Comparison of ENCODE assay signal across 1 cellular context in the genomic region with DNA sequence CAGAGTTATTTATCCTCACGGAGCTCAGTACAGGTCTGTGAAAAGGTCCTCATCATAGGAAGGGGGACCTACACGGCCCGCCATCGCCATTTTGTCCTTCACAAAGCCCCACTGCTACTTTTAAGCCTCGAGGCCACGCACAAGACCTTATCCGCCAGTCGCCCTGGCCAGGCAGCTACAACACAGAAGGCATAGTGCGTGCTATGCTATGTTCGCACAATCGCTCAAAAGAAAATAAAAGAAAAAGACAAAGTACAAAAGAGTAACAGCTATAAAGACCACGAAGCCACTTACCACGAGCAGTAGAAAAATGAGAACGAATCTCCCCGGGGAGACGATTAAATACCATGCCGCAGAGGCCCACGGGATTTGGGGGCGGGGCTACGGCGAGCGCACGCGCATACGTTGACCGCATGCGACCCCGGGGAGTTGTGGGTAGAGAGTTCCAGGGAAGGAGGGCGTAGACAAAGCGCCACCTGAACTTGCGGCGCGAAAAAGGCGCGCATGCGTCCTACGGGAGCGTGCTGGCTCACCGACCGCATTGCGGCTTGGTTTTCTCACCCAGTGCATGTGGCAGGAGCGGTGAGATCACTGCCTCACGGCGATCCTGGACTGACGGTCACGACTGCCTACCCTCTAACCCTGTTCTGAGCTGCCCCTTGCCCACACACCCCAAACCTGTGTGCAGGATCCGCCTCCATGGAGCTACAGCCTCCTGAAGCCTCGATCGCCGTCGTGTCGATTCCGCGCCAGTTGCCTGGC.
TF ChIP-seq lines count a peak whose summit lies in the region.

No MANE protein-coding gene starts in this region.

TF ChIP-seq in K562, 482 proteins besides CTCF, POLR2A, EP300 and RAD21 (continues in another document):
- peak; percentile 84; the same call in 1 of the 2 replicates for TF ChIP-seq KAT7 (CRISPR knock-in tag; IDR thresholded peaks at IDR 0.05; ENCODE audit: borderline replicate concordance)
- TF ChIP-seq NFE2 (IDR thresholded peaks at IDR 0.05; ENCODE audit: low read depth), result peak; percentile 16; the same call in 1 of the 2 replicates
- no peak; the same call in 1 of the 2 replicates for TF ChIP-seq NR3C1 (CRISPR knock-in tag; IDR thresholded peaks at IDR 0.05)
- no peak for TF ChIP-seq MAFF (IDR thresholded peaks at IDR 0.05; ENCODE audit: low read length)
- TF ChIP-seq, protein P1, sequence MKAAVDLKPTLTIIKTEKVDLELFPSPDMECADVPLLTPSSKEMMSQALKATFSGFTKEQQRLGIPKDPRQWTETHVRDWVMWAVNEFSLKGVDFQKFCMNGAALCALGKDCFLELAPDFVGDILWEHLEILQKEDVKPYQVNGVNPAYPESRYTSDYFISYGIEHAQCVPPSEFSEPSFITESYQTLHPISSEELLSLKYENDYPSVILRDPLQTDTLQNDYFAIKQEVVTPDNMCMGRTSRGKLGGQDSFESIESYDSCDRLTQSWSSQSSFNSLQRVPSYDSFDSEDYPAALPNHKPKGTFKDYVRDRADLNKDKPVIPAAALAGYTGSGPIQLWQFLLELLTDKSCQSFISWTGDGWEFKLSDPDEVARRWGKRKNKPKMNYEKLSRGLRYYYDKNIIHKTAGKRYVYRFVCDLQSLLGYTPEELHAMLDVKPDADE (conservative IDR thresholded peaks at IDR 0.05; ENCODE audit: control insufficient read depth, low read depth, low read length), result peak; percentile 76
- TF ChIP-seq SETDB1 (IDR thresholded peaks at IDR 0.05; ENCODE audit: low read length), result peak; percentile 76
- no peak for TF ChIP-seq ZNF778 (CRISPR knock-in tag; IDR thresholded peaks at IDR 0.05)
- TF ChIP-seq, protein P2, sequence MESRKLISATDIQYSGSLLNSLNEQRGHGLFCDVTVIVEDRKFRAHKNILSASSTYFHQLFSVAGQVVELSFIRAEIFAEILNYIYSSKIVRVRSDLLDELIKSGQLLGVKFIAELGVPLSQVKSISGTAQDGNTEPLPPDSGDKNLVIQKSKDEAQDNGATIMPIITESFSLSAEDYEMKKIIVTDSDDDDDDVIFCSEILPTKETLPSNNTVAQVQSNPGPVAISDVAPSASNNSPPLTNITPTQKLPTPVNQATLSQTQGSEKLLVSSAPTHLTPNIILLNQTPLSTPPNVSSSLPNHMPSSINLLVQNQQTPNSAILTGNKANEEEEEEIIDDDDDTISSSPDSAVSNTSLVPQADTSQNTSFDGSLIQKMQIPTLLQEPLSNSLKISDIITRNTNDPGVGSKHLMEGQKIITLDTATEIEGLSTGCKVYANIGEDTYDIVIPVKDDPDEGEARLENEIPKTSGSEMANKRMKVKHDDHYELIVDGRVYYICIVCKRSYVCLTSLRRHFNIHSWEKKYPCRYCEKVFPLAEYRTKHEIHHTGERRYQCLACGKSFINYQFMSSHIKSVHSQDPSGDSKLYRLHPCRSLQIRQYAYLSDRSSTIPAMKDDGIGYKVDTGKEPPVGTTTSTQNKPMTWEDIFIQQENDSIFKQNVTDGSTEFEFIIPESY (CRISPR knock-in tag; IDR thresholded peaks at IDR 0.05), result peak; percentile 27; the same call in 1 of the 2 replicates
- peak; percentile 96 for TF ChIP-seq SMAD1 (IDR thresholded peaks at IDR 0.05; ENCODE audit: low read depth, low read length, partially characterized antibody)
- TF ChIP-seq, protein P3, sequence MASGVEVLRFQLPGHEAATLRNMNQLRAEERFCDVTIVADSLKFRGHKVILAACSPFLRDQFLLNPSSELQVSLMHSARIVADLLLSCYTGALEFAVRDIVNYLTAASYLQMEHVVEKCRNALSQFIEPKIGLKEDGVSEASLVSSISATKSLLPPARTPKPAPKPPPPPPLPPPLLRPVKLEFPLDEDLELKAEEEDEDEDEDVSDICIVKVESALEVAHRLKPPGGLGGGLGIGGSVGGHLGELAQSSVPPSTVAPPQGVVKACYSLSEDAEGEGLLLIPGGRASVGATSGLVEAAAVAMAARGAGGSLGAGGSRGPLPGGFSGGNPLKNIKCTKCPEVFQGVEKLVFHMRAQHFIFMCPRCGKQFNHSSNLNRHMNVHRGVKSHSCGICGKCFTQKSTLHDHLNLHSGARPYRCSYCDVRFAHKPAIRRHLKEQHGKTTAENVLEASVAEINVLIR (CRISPR knock-in tag; IDR thresholded peaks at IDR 0.05), result no peak
- TF ChIP-seq BRCA1 (IDR thresholded peaks at IDR 0.05), result no peak
- no peak for TF ChIP-seq BRCA1 (CRISPR knock-in tag; IDR thresholded peaks at IDR 0.05)
- no peak for TF ChIP-seq GATA2 (CRISPR knock-in tag; IDR thresholded peaks at IDR 0.05)
- 0 out of 2 replicates have a peak, but pooled peaks have one; percentile 23 for TF ChIP-seq TCF7L2 (IDR thresholded peaks at IDR 0.05; ENCODE audit: low read depth, low read length)
- TF ChIP-seq FOXA1 (IDR thresholded peaks at IDR 0.05; ENCODE audit: borderline replicate concordance), result no peak
- no peak for TF ChIP-seq CEBPB (tag; IDR thresholded peaks at IDR 0.05)
- TF ChIP-seq, protein P4, sequence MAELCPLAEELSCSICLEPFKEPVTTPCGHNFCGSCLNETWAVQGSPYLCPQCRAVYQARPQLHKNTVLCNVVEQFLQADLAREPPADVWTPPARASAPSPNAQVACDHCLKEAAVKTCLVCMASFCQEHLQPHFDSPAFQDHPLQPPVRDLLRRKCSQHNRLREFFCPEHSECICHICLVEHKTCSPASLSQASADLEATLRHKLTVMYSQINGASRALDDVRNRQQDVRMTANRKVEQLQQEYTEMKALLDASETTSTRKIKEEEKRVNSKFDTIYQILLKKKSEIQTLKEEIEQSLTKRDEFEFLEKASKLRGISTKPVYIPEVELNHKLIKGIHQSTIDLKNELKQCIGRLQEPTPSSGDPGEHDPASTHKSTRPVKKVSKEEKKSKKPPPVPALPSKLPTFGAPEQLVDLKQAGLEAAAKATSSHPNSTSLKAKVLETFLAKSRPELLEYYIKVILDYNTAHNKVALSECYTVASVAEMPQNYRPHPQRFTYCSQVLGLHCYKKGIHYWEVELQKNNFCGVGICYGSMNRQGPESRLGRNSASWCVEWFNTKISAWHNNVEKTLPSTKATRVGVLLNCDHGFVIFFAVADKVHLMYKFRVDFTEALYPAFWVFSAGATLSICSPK (IDR thresholded peaks at IDR 0.05; ENCODE audit: borderline replicate concordance), result peak; percentile 84; the same call in 1 of the 2 replicates
- TF ChIP-seq, protein P5, sequence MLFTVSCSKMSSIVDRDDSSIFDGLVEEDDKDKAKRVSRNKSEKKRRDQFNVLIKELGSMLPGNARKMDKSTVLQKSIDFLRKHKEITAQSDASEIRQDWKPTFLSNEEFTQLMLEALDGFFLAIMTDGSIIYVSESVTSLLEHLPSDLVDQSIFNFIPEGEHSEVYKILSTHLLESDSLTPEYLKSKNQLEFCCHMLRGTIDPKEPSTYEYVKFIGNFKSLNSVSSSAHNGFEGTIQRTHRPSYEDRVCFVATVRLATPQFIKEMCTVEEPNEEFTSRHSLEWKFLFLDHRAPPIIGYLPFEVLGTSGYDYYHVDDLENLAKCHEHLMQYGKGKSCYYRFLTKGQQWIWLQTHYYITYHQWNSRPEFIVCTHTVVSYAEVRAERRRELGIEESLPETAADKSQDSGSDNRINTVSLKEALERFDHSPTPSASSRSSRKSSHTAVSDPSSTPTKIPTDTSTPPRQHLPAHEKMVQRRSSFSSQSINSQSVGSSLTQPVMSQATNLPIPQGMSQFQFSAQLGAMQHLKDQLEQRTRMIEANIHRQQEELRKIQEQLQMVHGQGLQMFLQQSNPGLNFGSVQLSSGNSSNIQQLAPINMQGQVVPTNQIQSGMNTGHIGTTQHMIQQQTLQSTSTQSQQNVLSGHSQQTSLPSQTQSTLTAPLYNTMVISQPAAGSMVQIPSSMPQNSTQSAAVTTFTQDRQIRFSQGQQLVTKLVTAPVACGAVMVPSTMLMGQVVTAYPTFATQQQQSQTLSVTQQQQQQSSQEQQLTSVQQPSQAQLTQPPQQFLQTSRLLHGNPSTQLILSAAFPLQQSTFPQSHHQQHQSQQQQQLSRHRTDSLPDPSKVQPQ (CRISPR knock-in tag; IDR thresholded peaks at IDR 0.05; ENCODE audit: borderline replicate concordance), result no peak
- TF ChIP-seq KDM1A (IDR thresholded peaks at IDR 0.05), result 0 out of 4 replicates have a peak, but pooled peaks of 1 of the 2 experiments have one; percentile 7
- TF ChIP-seq PHF20 (IDR thresholded peaks at IDR 0.05; ENCODE audit: partially characterized antibody), result peak; percentile 62
- no peak for TF ChIP-seq HIVEP1 (CRISPR knock-in tag; IDR thresholded peaks at IDR 0.05)
- TF ChIP-seq ZFP30 (CRISPR knock-in tag; IDR thresholded peaks at IDR 0.05; ENCODE audit: borderline replicate concordance), result no peak
- TF ChIP-seq TAF1 (IDR thresholded peaks at IDR 0.05; ENCODE audit: control insufficient read depth, extremely low read depth, insufficient read depth, low read length, severe bottlenecking), result peak; percentile 100
- no peak for TF ChIP-seq STAT5B (CRISPR knock-in tag; IDR thresholded peaks at IDR 0.05)
- TF ChIP-seq, protein P6, sequence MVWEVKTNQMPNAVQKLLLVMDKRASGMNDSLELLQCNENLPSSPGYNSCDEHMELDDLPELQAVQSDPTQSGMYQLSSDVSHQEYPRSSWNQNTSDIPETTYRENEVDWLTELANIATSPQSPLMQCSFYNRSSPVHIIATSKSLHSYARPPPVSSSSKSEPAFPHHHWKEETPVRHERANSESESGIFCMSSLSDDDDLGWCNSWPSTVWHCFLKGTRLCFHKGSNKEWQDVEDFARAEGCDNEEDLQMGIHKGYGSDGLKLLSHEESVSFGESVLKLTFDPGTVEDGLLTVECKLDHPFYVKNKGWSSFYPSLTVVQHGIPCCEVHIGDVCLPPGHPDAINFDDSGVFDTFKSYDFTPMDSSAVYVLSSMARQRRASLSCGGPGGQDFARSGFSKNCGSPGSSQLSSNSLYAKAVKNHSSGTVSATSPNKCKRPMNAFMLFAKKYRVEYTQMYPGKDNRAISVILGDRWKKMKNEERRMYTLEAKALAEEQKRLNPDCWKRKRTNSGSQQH (CRISPR knock-in tag; IDR thresholded peaks at IDR 0.05), result peak; percentile 98
- 0 out of 2 replicates have a peak, but pooled peaks have one; percentile 80 for TF ChIP-seq HDAC6 (IDR thresholded peaks at IDR 0.05; ENCODE audit: low read depth, low read length)
- peak; percentile 58; the same call in 1 of the 2 replicates for TF ChIP-seq MYNN (IDR thresholded peaks at IDR 0.05)
- no peak for TF ChIP-seq MYNN (CRISPR knock-in tag; IDR thresholded peaks at IDR 0.05)
- no peak for TF ChIP-seq BMI1 (IDR thresholded peaks at IDR 0.05; ENCODE audit: low read length)
- no peak for TF ChIP-seq ZKSCAN3 (CRISPR knock-in tag; IDR thresholded peaks at IDR 0.05)
- peak; percentile 74; the same call in 1 of the 2 replicates for TF ChIP-seq GATAD2A (IDR thresholded peaks at IDR 0.05)
- TF ChIP-seq, protein P7, sequence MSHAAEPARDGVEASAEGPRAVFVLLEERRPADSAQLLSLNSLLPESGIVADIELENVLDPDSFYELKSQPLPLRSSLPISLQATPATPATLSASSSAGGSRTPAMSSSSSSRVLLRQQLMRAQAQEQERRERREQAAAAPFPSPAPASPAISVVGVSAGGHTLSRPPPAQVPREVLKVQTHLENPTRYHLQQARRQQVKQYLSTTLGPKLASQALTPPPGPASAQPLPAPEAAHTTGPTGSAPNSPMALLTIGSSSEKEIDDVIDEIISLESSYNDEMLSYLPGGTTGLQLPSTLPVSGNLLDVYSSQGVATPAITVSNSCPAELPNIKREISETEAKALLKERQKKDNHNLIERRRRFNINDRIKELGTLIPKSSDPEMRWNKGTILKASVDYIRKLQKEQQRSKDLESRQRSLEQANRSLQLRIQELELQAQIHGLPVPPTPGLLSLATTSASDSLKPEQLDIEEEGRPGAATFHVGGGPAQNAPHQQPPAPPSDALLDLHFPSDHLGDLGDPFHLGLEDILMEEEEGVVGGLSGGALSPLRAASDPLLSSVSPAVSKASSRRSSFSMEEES (CRISPR knock-in tag; IDR thresholded peaks at IDR 0.05), result no peak
- no peak for TF ChIP-seq EWSR1 (IDR thresholded peaks at IDR 0.05; ENCODE audit: borderline replicate concordance, low read depth, partially characterized antibody)
- peak; percentile 43; the same call in 1 of the 2 replicates for TF ChIP-seq KHSRP (IDR thresholded peaks at IDR 0.05)
- TF ChIP-seq, protein P8, sequence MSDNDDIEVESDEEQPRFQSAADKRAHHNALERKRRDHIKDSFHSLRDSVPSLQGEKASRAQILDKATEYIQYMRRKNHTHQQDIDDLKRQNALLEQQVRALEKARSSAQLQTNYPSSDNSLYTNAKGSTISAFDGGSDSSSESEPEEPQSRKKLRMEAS (CRISPR knock-in tag; IDR thresholded peaks at IDR 0.05), result peak; percentile 99
- TF ChIP-seq, protein P9, sequence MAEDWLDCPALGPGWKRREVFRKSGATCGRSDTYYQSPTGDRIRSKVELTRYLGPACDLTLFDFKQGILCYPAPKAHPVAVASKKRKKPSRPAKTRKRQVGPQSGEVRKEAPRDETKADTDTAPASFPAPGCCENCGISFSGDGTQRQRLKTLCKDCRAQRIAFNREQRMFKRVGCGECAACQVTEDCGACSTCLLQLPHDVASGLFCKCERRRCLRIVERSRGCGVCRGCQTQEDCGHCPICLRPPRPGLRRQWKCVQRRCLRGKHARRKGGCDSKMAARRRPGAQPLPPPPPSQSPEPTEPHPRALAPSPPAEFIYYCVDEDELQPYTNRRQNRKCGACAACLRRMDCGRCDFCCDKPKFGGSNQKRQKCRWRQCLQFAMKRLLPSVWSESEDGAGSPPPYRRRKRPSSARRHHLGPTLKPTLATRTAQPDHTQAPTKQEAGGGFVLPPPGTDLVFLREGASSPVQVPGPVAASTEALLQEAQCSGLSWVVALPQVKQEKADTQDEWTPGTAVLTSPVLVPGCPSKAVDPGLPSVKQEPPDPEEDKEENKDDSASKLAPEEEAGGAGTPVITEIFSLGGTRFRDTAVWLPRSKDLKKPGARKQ (CRISPR knock-in tag; IDR thresholded peaks at IDR 0.05), result no peak
- peak; percentile 70; the same call in 1 of the 2 replicates for TF ChIP-seq ETV5 (CRISPR knock-in tag; IDR thresholded peaks at IDR 0.05; ENCODE audit: low read depth)
- no peak for TF ChIP-seq DACH1 (IDR thresholded peaks at IDR 0.05; ENCODE audit: partially characterized antibody)
- TF ChIP-seq, protein P10, sequence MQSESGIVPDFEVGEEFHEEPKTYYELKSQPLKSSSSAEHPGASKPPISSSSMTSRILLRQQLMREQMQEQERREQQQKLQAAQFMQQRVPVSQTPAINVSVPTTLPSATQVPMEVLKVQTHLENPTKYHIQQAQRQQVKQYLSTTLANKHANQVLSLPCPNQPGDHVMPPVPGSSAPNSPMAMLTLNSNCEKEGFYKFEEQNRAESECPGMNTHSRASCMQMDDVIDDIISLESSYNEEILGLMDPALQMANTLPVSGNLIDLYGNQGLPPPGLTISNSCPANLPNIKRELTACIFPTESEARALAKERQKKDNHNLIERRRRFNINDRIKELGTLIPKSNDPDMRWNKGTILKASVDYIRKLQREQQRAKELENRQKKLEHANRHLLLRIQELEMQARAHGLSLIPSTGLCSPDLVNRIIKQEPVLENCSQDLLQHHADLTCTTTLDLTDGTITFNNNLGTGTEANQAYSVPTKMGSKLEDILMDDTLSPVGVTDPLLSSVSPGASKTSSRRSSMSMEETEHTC (IDR thresholded peaks at IDR 0.05), result no peak; the same call in 1 of the 2 replicates
- TF ChIP-seq SAFB2 (IDR thresholded peaks at IDR 0.05; ENCODE audit: borderline replicate concordance, low read depth, low read length, severe bottlenecking), result no peak
- TF ChIP-seq NR2C2 (CRISPR knock-in tag; IDR thresholded peaks at IDR 0.05), result peak; percentile 77
- peak; percentile 74 for TF ChIP-seq NR2C2 (tag; IDR thresholded peaks at IDR 0.05)
- TF ChIP-seq DPF2 (IDR thresholded peaks at IDR 0.05), result peak; percentile 59; the same call in 1 of the 2 replicates
